8 cellular contexts compared by ENCODE assay signal in the genomic region with DNA sequence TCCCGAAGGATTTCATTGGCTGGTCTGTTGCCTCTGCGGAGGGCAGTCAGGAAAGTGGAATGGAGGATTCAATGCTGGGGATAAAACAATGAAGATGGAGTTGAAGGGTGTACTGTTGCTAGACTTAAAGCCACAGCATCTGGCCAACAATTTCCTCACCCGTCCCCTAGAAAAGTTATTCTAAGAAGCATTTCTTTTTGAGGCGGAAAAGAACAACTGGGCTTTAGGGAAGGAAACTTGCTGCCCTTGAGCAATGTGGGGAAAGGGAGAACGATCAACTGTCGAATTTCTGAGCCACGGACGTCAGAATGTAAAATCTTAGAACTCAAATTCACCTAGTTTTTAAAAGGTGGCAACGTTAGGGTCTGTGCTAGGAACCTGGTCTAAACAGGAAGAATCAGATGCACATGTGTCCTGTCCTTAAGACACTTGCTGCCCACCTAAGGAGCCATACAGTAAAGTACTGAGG. TPM values are rescaled to one million over a fixed set of nuclear protein-coding genes. Genes with fewer than 3 reads are reported as not detected.
DNase-seq lines count a peak whose midpoint lies in the region; ATAC-seq and TF ChIP-seq lines count a peak whose summit lies in the region.

No MANE protein-coding gene starts in this region.

- no peak for DNase-seq in left ventricle myocardium inferior
- no peak for DNase-seq in left cardiac atrium
- no peak for DNase-seq in activated T-helper 2 cell treated with anti-CD3 and anti-CD28 coated beads, Interferon-gamma antibody, Interleukin-2, Interleukin-4, amounts not matched to agents 10 μg/mL and 5 μg/mL and 100 μg/mL, durations not matched to agents 14 hours and 24 hours and 36 hours (ENCODE audit: low spot score)
- DNase-seq in immature natural killer cell = peak in 1 of 3 donors; percentile 5
- DNase-seq in NCI-H1048 (lab: John Stamatoyannopoulos, UW) = no peak

- H3K4me3 ChIP-seq in left ventricle myocardium inferior (peak overlapping the region; percentile 78), subcutaneous abdominal adipose tissue (ENCODE audit: low read depth in 1 of 5, low read length in 5 of 5) (peak overlapping the region; percentile 76 to 99 (median 93))

- H3K27me3 ChIP-seq in left ventricle myocardium inferior (ENCODE audit: low read depth) (no peaks in the 10 kb centered on the region), subcutaneous abdominal adipose tissue (ENCODE audit: control insufficient read depth in 5 of 5, insufficient read depth in 4 of 5, low read length in 5 of 5) (no peaks in the 10 kb centered on the region)

- H3K36me3 ChIP-seq in left ventricle myocardium inferior (peaks cover 13% of the 10 kb centered on the region), subcutaneous abdominal adipose tissue (ENCODE audit: control insufficient read depth in 5 of 5, insufficient read depth in 5 of 5, low read length in 5 of 5) (peaks cover 5 to 11% (median 10%) of the 10 kb centered on the region in 5 donors)

- peaks cover 3% of the 10 kb centered on the region for H3K27me3 Mint-ChIP-seq in activated T-helper 2 cell treated with anti-CD3 and anti-CD28 coated beads, Interferon-gamma antibody, Interleukin-2, Interleukin-4, amounts not matched to agents 10 μg/mL and 5 μg/mL and 100 μg/mL, durations not matched to agents 14 hours and 24 hours and 36 hours (ENCODE audit: low read depth)
- H3K27me3 Mint-ChIP-seq in immature natural killer cell (ENCODE audit: low read depth in 3 of 3) = peaks cover 18 to 29% (median 19%) of the 10 kb centered on the region in 3 donors

- H3K27ac Mint-ChIP-seq in activated T-helper 2 cell treated with anti-CD3 and anti-CD28 coated beads, Interferon-gamma antibody, Interleukin-2, Interleukin-4, amounts not matched to agents 10 μg/mL and 5 μg/mL and 100 μg/mL, durations not matched to agents 14 hours and 24 hours and 36 hours = peak overlapping the region; percentile 100
- peak overlapping the region; percentile 96 to 100 (median 98) for H3K27ac Mint-ChIP-seq in immature natural killer cell

- H3K36me3 Mint-ChIP-seq in activated T-helper 2 cell treated with anti-CD3 and anti-CD28 coated beads, Interferon-gamma antibody, Interleukin-2, Interleukin-4, amounts not matched to agents 10 μg/mL and 5 μg/mL and 100 μg/mL, durations not matched to agents 14 hours and 24 hours and 36 hours (ENCODE audit: low read depth) = peaks cover 17% of the 10 kb centered on the region
- H3K36me3 Mint-ChIP-seq in immature natural killer cell = peaks cover 2 to 10% (median 2%) of the 10 kb centered on the region in 3 donors

- H3K4me3 Mint-ChIP-seq in activated T-helper 2 cell treated with anti-CD3 and anti-CD28 coated beads, Interferon-gamma antibody, Interleukin-2, Interleukin-4, amounts not matched to agents 10 μg/mL and 5 μg/mL and 100 μg/mL, durations not matched to agents 14 hours and 24 hours and 36 hours (ENCODE audit: low read depth) = peak overlapping the region; percentile 97
- H3K4me3 Mint-ChIP-seq in immature natural killer cell = peak overlapping the region; percentile 90 to 99 (median 97)

- H3K9me3 ChIP-seq in left ventricle myocardium inferior (replicated peaks) (peaks cover 8% of the 10 kb centered on the region), subcutaneous abdominal adipose tissue (ENCODE audit: control insufficient read depth in 5 of 5, low read length in 5 of 5) (peaks cover 0 to 5% (median 0%) of the 10 kb centered on the region in 5 donors)

- H3K27ac ChIP-seq in left ventricle myocardium inferior (replicated peaks) = peak overlapping the region; percentile 99
- H3K27ac ChIP-seq in subcutaneous abdominal adipose tissue (ENCODE audit: low read depth, low read length) = peak overlapping the region; percentile 98

- peaks cover 7% of the 10 kb centered on the region for H3K9me3 Mint-ChIP-seq in activated T-helper 2 cell treated with anti-CD3 and anti-CD28 coated beads, Interferon-gamma antibody, Interleukin-2, Interleukin-4, amounts not matched to agents 10 μg/mL and 5 μg/mL and 100 μg/mL, durations not matched to agents 14 hours and 24 hours and 36 hours
- peaks cover 0 to 13% (median 6%) of the 10 kb centered on the region in 6 donors for H3K9me3 Mint-ChIP-seq in immature natural killer cell

- ATAC-seq in left cardiac atrium (no peak), HG03159 (IDR thresholded peaks at IDR 0.05; ENCODE audit: unreplicated experiment) (no peak)
- ATAC-seq in activated CD4-positive, CD25-positive, alpha-beta regulatory T cell treated with anti-CD3 and anti-CD28 coated beads, Interleukin-2, amount 50 U/mL, for 24 hours = no peak

- TF ChIP-seq CTCF in left ventricle myocardium inferior (IDR thresholded peaks at IDR 0.05; ENCODE audit: borderline replicate concordance) = no peak

- H3K4me1 ChIP-seq in left ventricle myocardium inferior (peaks cover 35% of the 10 kb centered on the region), subcutaneous abdominal adipose tissue (ENCODE audit: control insufficient read depth in 5 of 5, insufficient read depth in 5 of 5, low read length in 5 of 5) (peaks cover 9 to 17% (median 11%) of the 10 kb centered on the region in 5 donors)

- intact Hi-C loops in left ventricle myocardium inferior (cut with micrococcal nuclease) (no loop called here), left cardiac atrium (cut with DNase I) (loop anchor here in 1 of 2 donors (2.0 kb wide), 1 partner anchor 17 kb away; the partner anchor contains the start of gene LUC7L2)
- intact Hi-C loops in activated T-helper 2 cell treated with anti-CD3 and anti-CD28 coated beads, Interferon-gamma antibody, Interleukin-2, Interleukin-4, amounts not matched to agents 10 μg/mL and 5 μg/mL and 100 μg/mL, durations not matched to agents 14 hours and 24 hours and 36 hours (cut with micrococcal nuclease) = loop anchor here (1.0 to 5.0 kb wide), 5 partner anchors 17 to 465 kb away; partner anchors contain the start of genes LUC7L2 and ZC3HAV1

- H3K9ac ChIP-seq in subcutaneous abdominal adipose tissue (ENCODE audit: low read length in 5 of 5) = peak overlapping the region; percentile 29 to 98 (median 96)

- H3K4me1 Mint-ChIP-seq in activated T-helper 2 cell treated with anti-CD3 and anti-CD28 coated beads, Interferon-gamma antibody, Interleukin-2, Interleukin-4, amounts not matched to agents 10 μg/mL and 5 μg/mL and 100 μg/mL, durations not matched to agents 14 hours and 24 hours and 36 hours (ENCODE audit: low read depth) = peaks cover 21% of the 10 kb centered on the region
- peaks cover 33 to 41% of the 10 kb centered on the region in 2 donors for H3K4me1 Mint-ChIP-seq in immature natural killer cell

RNA-seq across cellular contexts. Expression of gene FMC1, which starts 0.7 kb away (rescaled TPM):
- total RNA-seq in left ventricle myocardium inferior (49.0 TPM), left cardiac atrium (10 to 100 TPM; 32.3 to 38.2 TPM)
- total RNA-seq in activated T-helper 2 cell treated with anti-CD3 and anti-CD28 coated beads, Interferon-gamma antibody, Interleukin-2, Interleukin-4, amounts not matched to agents 10 μg/mL and 5 μg/mL and 100 μg/mL, durations not matched to agents 14 hours and 24 hours and 36 hours = 7.2 and 7.5 TPM in 2 replicates
- polyA plus RNA-seq in immature natural killer cell = 10 to 100 TPM; 35.9 to 59.9 (median 37.2) TPM

RNA-seq across cellular contexts. Expression of gene LUC7L2, which starts 17.9 kb away (rescaled TPM):
- 45.2 TPM for total RNA-seq in left ventricle myocardium inferior
- 10 to 100 TPM; 46.4 to 52.3 TPM for total RNA-seq in left cardiac atrium
- total RNA-seq in activated T-helper 2 cell treated with anti-CD3 and anti-CD28 coated beads, Interferon-gamma antibody, Interleukin-2, Interleukin-4, amounts not matched to agents 10 μg/mL and 5 μg/mL and 100 μg/mL, durations not matched to agents 14 hours and 24 hours and 36 hours = 150 and 151 TPM in 2 replicates
- 10 to 100 TPM; 44.4 to 74.2 (median 46.3) TPM for polyA plus RNA-seq in immature natural killer cell
